In the genomic region with DNA sequence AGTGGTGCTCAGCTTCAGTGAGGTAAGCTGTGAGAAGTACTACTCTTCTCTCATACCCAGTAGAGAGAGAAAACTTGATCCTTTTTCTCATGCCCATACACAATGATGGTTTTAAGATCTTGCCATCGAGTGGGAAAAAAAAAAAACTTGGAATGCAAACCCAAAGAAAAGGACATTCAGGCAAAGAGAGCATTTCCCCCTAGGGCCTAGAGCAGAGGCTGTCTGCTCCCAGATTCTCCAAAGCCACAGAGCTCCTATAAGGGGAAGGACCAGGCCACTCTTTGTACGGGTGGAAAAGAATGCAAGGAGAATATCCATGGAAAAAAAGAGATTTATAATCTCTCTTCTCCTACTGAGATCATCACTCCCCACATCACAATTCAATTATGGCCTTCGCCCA, we compare ENCODE assay signal across 38 cellular contexts. TPM values are rescaled to one million over a fixed set of nuclear protein-coding genes. Genes with fewer than 3 reads are reported as not detected.
"Had no signal": no experiment of that assay in that cellular context is flagged by ENCODE, and none has a peak within 500 bp of the region (broad histone marks: within the 10 kb centered on the region; RNA-seq: fewer than 3 reads in every experiment).

No MANE protein-coding gene starts in this region.

- H3K4me1 Mint-ChIP-seq: activated B cell treated with CpG ODN at 0.5 μM for 24 hours; activated CD4-positive, alpha-beta T cell treated with anti-CD3 and anti-CD28 coated beads for 36 hours; activated CD4-positive, alpha-beta T cell treated with anti-CD3 and anti-CD28 coated beads, Interleukin-2, amount 10 ng/mL, durations not matched to agents 24 days and 14 days; activated CD8-positive, alpha-beta memory T cell treated with anti-CD3 and anti-CD28 coated beads, Interleukin-2, amount 10 ng/mL, durations not matched to agents 7 days and 5 days; activated naive CD4-positive, alpha-beta T cell treated with anti-CD3 and anti-CD28 coated beads, Interleukin-2, amount 50 U/mL, for 24 hours; activated naive CD8-positive, alpha-beta T cell treated with anti-CD3 and anti-CD28 coated beads for 36 hours; activated naive CD8-positive, alpha-beta T cell treated with anti-CD3 and anti-CD28 coated beads, Interleukin-2, amount 50 U/mL, for 24 hours; T-helper 17 cell had no signal

- H3K4me3 Mint-ChIP-seq: activated B cell treated with CpG ODN at 0.5 μM for 24 hours; activated CD4-positive, alpha-beta memory T cell treated with anti-CD3 and anti-CD28 coated beads for 36 hours; activated CD4-positive, alpha-beta T cell treated with anti-CD3 and anti-CD28 coated beads for 36 hours; activated CD4-positive, alpha-beta T cell treated with anti-CD3 and anti-CD28 coated beads, Interleukin-2, amount 10 ng/mL, durations not matched to agents 24 days and 14 days; activated CD8-positive, alpha-beta memory T cell treated with anti-CD3 and anti-CD28 coated beads, Interleukin-2, amount 10 ng/mL, durations not matched to agents 7 days and 5 days; activated CD8-positive, alpha-beta T cell treated with anti-CD3 and anti-CD28 coated beads, Interleukin-2, amount 10 ng/mL, durations not matched to agents 7 days and 5 days; activated naive CD4-positive, alpha-beta T cell treated with anti-CD3 and anti-CD28 coated beads for 36 hours; activated naive CD4-positive, alpha-beta T cell treated with anti-CD3 and anti-CD28 coated beads, Interleukin-2, amount 50 U/mL, for 24 hours; activated naive CD8-positive, alpha-beta T cell treated with anti-CD3 and anti-CD28 coated beads for 36 hours; activated naive CD8-positive, alpha-beta T cell treated with anti-CD3 and anti-CD28 coated beads, Interleukin-2, amount 50 U/mL, for 24 hours; activated T-helper 1 cell treated with anti-CD3 and anti-CD28 coated beads, Interleukin-12 subunit alpha, Interleukin-12 subunit beta, Interleukin-2, Interleukin-4 antibody, amounts not matched to agents 30 ng/mL and 10 ng/mL and 1 ng/mL, durations not matched to agents 14 hours and 24 hours and 36 hours; T-helper 17 cell; T-helper 2 cell treated with Interferon-gamma antibody and Interleukin-4, amounts not matched to agents 5 μg/mL and 100 μg/mL, for 36 hours had no signal

- H3K36me3 Mint-ChIP-seq: activated CD4-positive, alpha-beta memory T cell treated with anti-CD3 and anti-CD28 coated beads for 36 hours; activated CD8-positive, alpha-beta memory T cell treated with anti-CD3 and anti-CD28 coated beads, Interleukin-2, amount 10 ng/mL, durations not matched to agents 7 days and 5 days; activated naive CD4-positive, alpha-beta T cell treated with anti-CD3 and anti-CD28 coated beads, Interleukin-2, amount 50 U/mL, for 24 hours; activated naive CD8-positive, alpha-beta T cell treated with anti-CD3 and anti-CD28 coated beads for 36 hours had no signal

- H3K27me3 ChIP-seq: adrenal gland, body of pancreas, colonic mucosa, gastrocnemius medialis, heart left ventricle had no signal

- H3K27me3 Mint-ChIP-seq: activated B cell treated with CpG ODN at 0.5 μM for 24 hours had no signal

- H3K4me1 ChIP-seq: adrenal gland, body of pancreas, colonic mucosa, gastrocnemius medialis had no signal

- H3K36me3 ChIP-seq: adrenal gland, colonic mucosa, gastrocnemius medialis, heart left ventricle, WERI-Rb-1 had no signal

- H3K9me3 Mint-ChIP-seq: activated CD4-positive, alpha-beta memory T cell treated with anti-CD3 and anti-CD28 coated beads for 36 hours; activated CD4-positive, alpha-beta T cell treated with anti-CD3 and anti-CD28 coated beads, Interleukin-2, amount 10 ng/mL, durations not matched to agents 24 days and 14 days; activated naive CD4-positive, alpha-beta T cell treated with anti-CD3 and anti-CD28 coated beads for 36 hours; activated naive CD4-positive, alpha-beta T cell treated with anti-CD3 and anti-CD28 coated beads, Interleukin-2, amount 50 U/mL, for 24 hours; activated naive CD8-positive, alpha-beta T cell treated with anti-CD3 and anti-CD28 coated beads for 36 hours; activated naive CD8-positive, alpha-beta T cell treated with anti-CD3 and anti-CD28 coated beads, Interleukin-2, amount 50 U/mL, for 24 hours; activated T-helper 1 cell treated with anti-CD3 and anti-CD28 coated beads, Interleukin-12 subunit alpha, Interleukin-12 subunit beta, Interleukin-2, Interleukin-4 antibody, amounts not matched to agents 30 ng/mL and 10 ng/mL and 1 ng/mL, durations not matched to agents 14 hours and 24 hours and 36 hours; activated T-helper 2 cell treated with anti-CD3 and anti-CD28 coated beads, Interferon-gamma antibody, Interleukin-2, Interleukin-4, amounts not matched to agents 10 μg/mL and 5 μg/mL and 100 μg/mL, durations not matched to agents 14 hours and 24 hours and 36 hours; T-helper 2 cell treated with Interferon-gamma antibody and Interleukin-4, amounts not matched to agents 5 μg/mL and 100 μg/mL, for 36 hours had no signal

- ATAC-seq: activated CD4-positive, alpha-beta T cell treated with anti-CD3 and anti-CD28 coated beads for 36 hours; activated CD8-positive, alpha-beta memory T cell treated with anti-CD3 and anti-CD28 coated beads, Interleukin-2, amount 10 ng/mL, durations not matched to agents 7 days and 5 days; activated CD8-positive, alpha-beta T cell treated with anti-CD3 and anti-CD28 coated beads, Interleukin-2, amount 10 ng/mL, durations not matched to agents 7 days and 5 days; activated naive CD8-positive, alpha-beta T cell treated with anti-CD3 and anti-CD28 coated beads, Interleukin-2, amount 50 U/mL, for 24 hours; body of pancreas; esophagus mucosa; gastrocnemius medialis; heart left ventricle; T-helper 17 cell had no signal

- H3K9me3 ChIP-seq: adrenal gland, body of pancreas, colonic mucosa, gastrocnemius medialis had no signal

- H3K27ac ChIP-seq: adrenal gland, body of pancreas, colonic mucosa, gastrocnemius medialis, heart left ventricle, WERI-Rb-1 had no signal

- DNase-seq: activated B cell treated with CpG ODN at 0.5 μM for 24 hours; activated CD4-positive, alpha-beta memory T cell treated with anti-CD3 and anti-CD28 coated beads for 36 hours; activated CD4-positive, alpha-beta T cell treated with anti-CD3 and anti-CD28 coated beads for 36 hours; activated CD4-positive, alpha-beta T cell treated with anti-CD3 and anti-CD28 coated beads, Interleukin-2, amount 10 ng/mL, durations not matched to agents 24 days and 14 days; activated CD4-positive, CD25-positive, alpha-beta regulatory T cell treated with anti-CD3 and anti-CD28 coated beads, Interleukin-2, amount 50 U/mL, for 72 hours; activated CD8-positive, alpha-beta memory T cell treated with anti-CD3 and anti-CD28 coated beads, Interleukin-2, amount 10 ng/mL, durations not matched to agents 7 days and 5 days; activated CD8-positive, alpha-beta memory T cell treated with anti-CD3 and anti-CD28 coated beads, Interleukin-2, amount 50 U/mL, for 4 hours; activated CD8-positive, alpha-beta T cell treated with anti-CD3 and anti-CD28 coated beads, Interleukin-2, amount 10 ng/mL, durations not matched to agents 7 days and 5 days; activated effector memory CD4-positive, alpha-beta T cell treated with anti-CD3 and anti-CD28 coated beads, Interleukin-2, amount 50 U/mL, for 16 hours; activated naive CD4-positive, alpha-beta T cell treated with anti-CD3 and anti-CD28 coated beads for 36 hours; activated naive CD8-positive, alpha-beta T cell treated with anti-CD3 and anti-CD28 coated beads for 36 hours; activated naive CD8-positive, alpha-beta T cell treated with anti-CD3 and anti-CD28 coated beads, Interleukin-2, amount 50 U/mL, for 24 hours; activated T-cell treated with anti-CD3 and anti-CD28 coated beads, Interleukin-2, amount 50 U/mL, for 1 hour; activated T-cell treated with anti-CD3 and anti-CD28 coated beads, Interleukin-2, amount 50 U/mL, for 48 hours; adrenal gland; amygdala; aorta; body of pancreas; central memory CD4-positive, alpha-beta T cell; cerebellar nuclear complex; colonic mucosa; effector CD8-positive, alpha-beta T cell; foreskin fibroblast; gastrocnemius medialis; glutamatergic neuron; heart left ventricle; T-helper 17 cell; T1000 had no signal

- H3K27ac Mint-ChIP-seq: activated B cell treated with CpG ODN at 0.5 μM for 24 hours; activated CD4-positive, alpha-beta memory T cell treated with anti-CD3 and anti-CD28 coated beads for 36 hours; activated CD4-positive, alpha-beta T cell treated with anti-CD3 and anti-CD28 coated beads for 36 hours; activated CD4-positive, alpha-beta T cell treated with anti-CD3 and anti-CD28 coated beads, Interleukin-2, amount 10 ng/mL, durations not matched to agents 24 days and 14 days; activated CD8-positive, alpha-beta memory T cell treated with anti-CD3 and anti-CD28 coated beads, Interleukin-2, amount 10 ng/mL, durations not matched to agents 7 days and 5 days; activated CD8-positive, alpha-beta T cell treated with anti-CD3 and anti-CD28 coated beads, Interleukin-2, amount 10 ng/mL, durations not matched to agents 7 days and 5 days; activated naive CD4-positive, alpha-beta T cell treated with anti-CD3 and anti-CD28 coated beads for 36 hours; activated naive CD4-positive, alpha-beta T cell treated with anti-CD3 and anti-CD28 coated beads, Interleukin-2, amount 50 U/mL, for 24 hours; activated naive CD8-positive, alpha-beta T cell treated with anti-CD3 and anti-CD28 coated beads for 36 hours; activated naive CD8-positive, alpha-beta T cell treated with anti-CD3 and anti-CD28 coated beads, Interleukin-2, amount 50 U/mL, for 24 hours; activated T-helper 1 cell treated with anti-CD3 and anti-CD28 coated beads, Interleukin-12 subunit alpha, Interleukin-12 subunit beta, Interleukin-2, Interleukin-4 antibody, amounts not matched to agents 30 ng/mL and 10 ng/mL and 1 ng/mL, durations not matched to agents 14 hours and 24 hours and 36 hours; activated T-helper 2 cell treated with anti-CD3 and anti-CD28 coated beads, Interferon-gamma antibody, Interleukin-2, Interleukin-4, amounts not matched to agents 10 μg/mL and 5 μg/mL and 100 μg/mL, durations not matched to agents 14 hours and 24 hours and 36 hours; T-helper 17 cell; T-helper 2 cell treated with Interferon-gamma antibody and Interleukin-4, amounts not matched to agents 5 μg/mL and 100 μg/mL, for 36 hours had no signal

- H3K4me3 ChIP-seq: adrenal gland, body of pancreas, colonic mucosa, gastrocnemius medialis, heart left ventricle had no signal

RNA-seq across cellular contexts. Expression of gene MROH9, which starts 34.9 kb away (rescaled TPM):
- total RNA-seq: activated B cell treated with CpG ODN at 0.5 μM for 24 hours; activated CD4-positive, alpha-beta memory T cell treated with anti-CD3 and anti-CD28 coated beads for 36 hours; activated CD4-positive, alpha-beta T cell treated with anti-CD3 and anti-CD28 coated beads for 36 hours; activated CD4-positive, alpha-beta T cell treated with anti-CD3 and anti-CD28 coated beads, Interleukin-2, amount 10 ng/mL, durations not matched to agents 24 days and 14 days; activated CD8-positive, alpha-beta memory T cell treated with anti-CD3 and anti-CD28 coated beads for 36 hours; activated CD8-positive, alpha-beta memory T cell treated with anti-CD3 and anti-CD28 coated beads, Interleukin-2, amount 10 ng/mL, durations not matched to agents 7 days and 5 days; activated CD8-positive, alpha-beta T cell treated with anti-CD3 and anti-CD28 coated beads, Interleukin-2, amount 10 ng/mL, durations not matched to agents 7 days and 5 days; activated naive CD4-positive, alpha-beta T cell treated with anti-CD3 and anti-CD28 coated beads for 36 hours; activated naive CD8-positive, alpha-beta T cell treated with anti-CD3 and anti-CD28 coated beads for 36 hours; activated T-helper 1 cell treated with anti-CD3 and anti-CD28 coated beads, Interleukin-12 subunit alpha, Interleukin-12 subunit beta, Interleukin-2, Interleukin-4 antibody, amounts not matched to agents 30 ng/mL and 10 ng/mL and 1 ng/mL, durations not matched to agents 14 hours and 24 hours and 36 hours; activated T-helper 2 cell treated with anti-CD3 and anti-CD28 coated beads, Interferon-gamma antibody, Interleukin-2, Interleukin-4, amounts not matched to agents 10 μg/mL and 5 μg/mL and 100 μg/mL, durations not matched to agents 14 hours and 24 hours and 36 hours; adrenal gland; body of pancreas; colonic mucosa; dermis microvascular lymphatic vessel endothelial cell; endothelial cell of umbilical vein; epithelial cell of proximal tubule; esophagus mucosa; gastrocnemius medialis; heart left ventricle; T-helper 17 cell had no signal
- polyA plus RNA-seq: adrenal gland, aorta, endothelial cell of umbilical vein, heart left ventricle had no signal
